In genomic region chr13:113447596-113447995, GRCh38 we compare ENCODE assay signal across 19 cellular contexts.
"Had no signal": no experiment of that assay in that cellular context is flagged by ENCODE, and none has a peak within 500 bp of the region (broad histone marks: within the 10 kb centered on the region; RNA-seq: fewer than 3 reads in every experiment).

No MANE protein-coding gene starts in this region.

- H3K27ac Mint-ChIP-seq: activated T-helper 17 cell treated with anti-CD3 and anti-CD28 coated beads, Interleukin-2, amount 50 U/mL, for 72 hours; endodermal cell; natural killer cell; progenitor cell of endocrine pancreas; stimulated activated naive CD8-positive, alpha-beta T cell treated with anti-CD3 and anti-CD28 coated beads, Interleukin-15, amount 100 ng/mL, for 72 hours had no signal

- H3K9me3 ChIP-seq: ascending aorta, breast epithelium, testis, upper lobe of left lung had no signal

- H3K9me3 Mint-ChIP-seq: natural killer cell had no signal

- H3K36me3 Mint-ChIP-seq: natural killer cell had no signal

- ATAC-seq: activated T-helper 17 cell treated with anti-CD3 and anti-CD28 coated beads, Interleukin-2, amount 50 U/mL, for 72 hours; natural killer cell; stimulated activated naive CD8-positive, alpha-beta T cell treated with anti-CD3 and anti-CD28 coated beads, Interleukin-15, amount 100 ng/mL, for 72 hours had no signal

- H3K4me3 Mint-ChIP-seq: activated T-helper 17 cell treated with anti-CD3 and anti-CD28 coated beads, Interleukin-2, amount 50 U/mL, for 72 hours; endodermal cell; natural killer cell; stimulated activated naive CD8-positive, alpha-beta T cell treated with anti-CD3 and anti-CD28 coated beads, Interleukin-15, amount 100 ng/mL, for 72 hours had no signal

- H3K27ac ChIP-seq: ascending aorta, breast epithelium, dorsolateral prefrontal cortex, testis, upper lobe of left lung had no signal

- H3K4me1 ChIP-seq: ascending aorta, breast epithelium had no signal

- DNase-seq: activated CD4-positive, alpha-beta T cell treated with anti-CD3 and anti-CD28 coated beads for 1 hour; activated CD4-positive, alpha-beta T cell treated with anti-CD3 and anti-CD28 coated beads, Interleukin-2, amount 50 U/mL, for 4 hours; activated naive CD4-positive, alpha-beta T cell treated with Interleukin-2 at 50 U/mL for 16 hours; activated T-cell treated with anti-CD3 and anti-CD28 coated beads for 4 hours; endodermal cell; erythroblast; mesenchymal stem cell; natural killer cell; nucleus accumbens; stimulated activated CD4-positive, alpha-beta T cell treated with anti-CD3 and anti-CD28 coated beads, Interleukin-1b, Interleukin-23, amount 100 ng/mL, for 48 hours; stimulated activated naive CD8-positive, alpha-beta T cell treated with anti-CD3 and anti-CD28 coated beads, Interleukin-15, amount 100 ng/mL, for 72 hours; T-helper 1 cell; testis; upper lobe of left lung had no signal

- H3K4me1 Mint-ChIP-seq: activated T-helper 17 cell treated with anti-CD3 and anti-CD28 coated beads, Interleukin-2, amount 50 U/mL, for 72 hours; natural killer cell had no signal

- H3K27me3 ChIP-seq: ascending aorta, breast epithelium, dorsolateral prefrontal cortex, testis, upper lobe of left lung had no signal

- H3K27me3 Mint-ChIP-seq: activated T-helper 17 cell treated with anti-CD3 and anti-CD28 coated beads, Interleukin-2, amount 50 U/mL, for 72 hours; progenitor cell of endocrine pancreas; stimulated activated naive CD8-positive, alpha-beta T cell treated with anti-CD3 and anti-CD28 coated beads, Interleukin-15, amount 100 ng/mL, for 72 hours had no signal

- H3K36me3 ChIP-seq: ascending aorta, breast epithelium, upper lobe of left lung had no signal

- H3K4me3 ChIP-seq: ascending aorta, breast epithelium, dorsolateral prefrontal cortex, testis had no signal
